Comparison of ENCODE assay signal across 8 cellular contexts in the genomic region with DNA sequence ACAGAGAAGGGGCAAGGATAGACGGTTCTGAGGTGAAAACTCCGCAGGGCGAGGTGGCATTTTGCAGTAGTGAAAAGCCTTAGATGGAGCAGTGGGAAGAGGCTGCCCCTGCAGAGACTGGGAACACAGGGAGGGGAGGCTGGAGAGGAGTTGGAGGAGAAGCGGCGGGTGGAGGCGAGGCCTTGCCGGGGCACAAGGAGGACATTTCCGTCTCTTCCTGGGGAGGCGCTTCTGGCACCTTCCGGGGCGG. TPM values are rescaled to one million over a fixed set of nuclear protein-coding genes. Genes with fewer than 3 reads are reported as not detected.
DNase-seq lines count a peak whose midpoint lies in the region; ATAC-seq and TF ChIP-seq lines count a peak whose summit lies in the region.

No MANE protein-coding gene starts in this region.

- no peaks in the 10 kb centered on the region for H3K36me3 Mint-ChIP-seq in brain
- H3K36me3 Mint-ChIP-seq in naive thymus-derived CD8-positive, alpha-beta T cell = no peaks in the 10 kb centered on the region

- peaks cover 22% of the 10 kb centered on the region for H3K4me1 Mint-ChIP-seq in brain
- H3K4me1 Mint-ChIP-seq in naive thymus-derived CD8-positive, alpha-beta T cell = peaks cover 4 to 21% (median 17%) of the 10 kb centered on the region in 4 donors

- H3K27ac ChIP-seq in C4-2B = peak overlapping the region; percentile 84

- peak overlapping the region; percentile 77 to 90 (median 82) for H3K4me3 Mint-ChIP-seq in brain
- H3K4me3 Mint-ChIP-seq in naive thymus-derived CD8-positive, alpha-beta T cell = peak overlapping the region; percentile 74 to 94 (median 90)

- no peak for DNase-seq in naive thymus-derived CD8-positive, alpha-beta T cell
- no peak for DNase-seq in NCI-H82 treated with DMSO at 0.1 percent for 48 hours (lab: John Stamatoyannopoulos, UW; ENCODE audit: unreplicated experiment)
- DNase-seq in SIG-M5 (lab: John Stamatoyannopoulos, UW) = no peak
- no peak for DNase-seq in activated CD4-positive, alpha-beta T cell treated with anti-CD3 and anti-CD28 coated beads, Interleukin-2, amount 50 U/mL, for 4 hours

- TF ChIP-seq CTCF in C4-2B (conservative IDR thresholded peaks at IDR 0.05) = no peak
- TF ChIP-seq CTCF in brain (conservative IDR thresholded peaks at IDR 0.05) = peak in 1 of 2 experiments; percentile 93

- peaks cover 3% of the 10 kb centered on the region for H3K27me3 Mint-ChIP-seq in brain
- H3K27me3 Mint-ChIP-seq in naive thymus-derived CD8-positive, alpha-beta T cell = no peaks in the 10 kb centered on the region

- POLR2A ChIA-PET in naive thymus-derived CD8-positive, alpha-beta T cell (lab: Charles Lee) = interaction anchor here (1.2 to 2.3 kb wide), 4 partner anchors 10 to 311 kb away, joined by 3 to 9 read pairs (median 7); partner anchors contain the start of gene BMPR1A

- peak; percentile 7 for ATAC-seq in HG03378 (IDR thresholded peaks at IDR 0.05; ENCODE audit: unreplicated experiment)
- ATAC-seq in naive thymus-derived CD8-positive, alpha-beta T cell = peak in 1 of 2 donors; percentile 13
- no peak for ATAC-seq in GM19035 (IDR thresholded peaks at IDR 0.05; ENCODE audit: unreplicated experiment)

- peaks cover 0 to 3% (median 0%) of the 10 kb centered on the region in 5 experiments for H3K9me3 Mint-ChIP-seq in brain
- no peaks in the 10 kb centered on the region for H3K9me3 Mint-ChIP-seq in naive thymus-derived CD8-positive, alpha-beta T cell

- peak overlapping the region; percentile 90 to 97 (median 95) for H3K27ac Mint-ChIP-seq in brain
- peak overlapping the region; percentile 89 to 98 (median 96) for H3K27ac Mint-ChIP-seq in naive thymus-derived CD8-positive, alpha-beta T cell

RNA-seq across cellular contexts. Expression of gene LDB3, which starts 42.6 kb away (rescaled TPM):
- 14.4 TPM for polyA plus RNA-seq in brain (ENCODE audit: insufficient read depth, low read depth, low replicate concordance)
- total RNA-seq in naive thymus-derived CD8-positive, alpha-beta T cell = under 1 TPM; 0.08 to 0.29 TPM
- not detected for polyA plus RNA-seq in naive thymus-derived CD8-positive, alpha-beta T cell

RNA-seq across cellular contexts. Expression of gene BMPR1A, which starts 45.5 kb away (rescaled TPM):
- polyA plus RNA-seq in brain (ENCODE audit: insufficient read depth, low read depth, low replicate concordance) = 7.2 TPM
- 10 to 100 TPM; 10.4 to 11.0 TPM for total RNA-seq in naive thymus-derived CD8-positive, alpha-beta T cell
- polyA plus RNA-seq in naive thymus-derived CD8-positive, alpha-beta T cell = 1 to 10 TPM; 1.1 to 5.2 (median 2.2) TPM

RNA-seq across cellular contexts. Expression of gene OPN4, which starts 56.6 kb away (rescaled TPM):
- 0.27 TPM for polyA plus RNA-seq in brain (ENCODE audit: insufficient read depth, low read depth, low replicate concordance)
- not detected for total RNA-seq in naive thymus-derived CD8-positive, alpha-beta T cell
- not detected for polyA plus RNA-seq in naive thymus-derived CD8-positive, alpha-beta T cell

Comparison
In these comparisons a context has a peak if more than half of its experiments do, and no peak if none do; other contexts are left out.
1. RNA of gene LDB3, which starts 42.6 kb away (polyA plus RNA-seq): 14.4 TPM in brain (single experiment); not detected in naive thymus-derived CD8-positive, alpha-beta T cell; every median in the first group is over 10 times any median in the second.